ENCODE assay signal across 19 cellular contexts in genomic region chr5:16808021-16808420, GRCh38.
DNase-seq lines count a peak whose midpoint lies in the region; ATAC-seq, FAIRE-seq and TF ChIP-seq lines count a peak whose summit lies in the region.
"Had no signal": no experiment of that assay in that cellular context is flagged by ENCODE, and none has a peak within 500 bp of the region (broad histone marks: within the 10 kb centered on the region; RNA-seq: fewer than 3 reads in every experiment).

No MANE protein-coding gene starts in this region.

- intact Hi-C loops in PC-9 (cut with micrococcal nuclease; ENCODE audit: unreplicated experiment) (no loop called here), lower lobe of right lung (cut with DNase I) (no loop called here)

- H3K4me3 ChIP-seq in PC-9 (no peak overlapping the region), WERI-Rb-1 (ENCODE audit: low read depth, low read length) (no peak overlapping the region), lower lobe of right lung (no peak overlapping the region)
- H3K4me3 ChIP-seq: HAP-1 had no signal

- H3K4me2 ChIP-seq in PC-9: no peak overlapping the region

- no peak overlapping the region for H3K27ac ChIP-seq in PC-9
- H3K27ac ChIP-seq in WERI-Rb-1: peak overlapping the region; percentile 57
- H3K27ac ChIP-seq in lower lobe of right lung: peak overlapping the region; percentile 24
- H3K27ac ChIP-seq in temporal lobe (ENCODE audit: low read depth, low read length): peak overlapping the region; percentile 40
- H3K27ac ChIP-seq: C4-2B had no signal

- no peak for ATAC-seq in lower lobe of right lung
- ATAC-seq in GM18868 (IDR thresholded peaks at IDR 0.05; ENCODE audit: unreplicated experiment): no peak

- H3K4me1 ChIP-seq in PC-9 (replicated peaks; ENCODE audit: insufficient read depth): peaks cover 26% of the 10 kb centered on the region
- H3K4me1 ChIP-seq in lower lobe of right lung: peaks cover 44% of the 10 kb centered on the region

- H3K9me3 ChIP-seq in PC-9 (ENCODE audit: insufficient read depth, low read depth): no peaks in the 10 kb centered on the region
- H3K9me3 ChIP-seq in WERI-Rb-1 (ENCODE audit: severe bottlenecking): no peaks in the 10 kb centered on the region
- H3K9me3 ChIP-seq in lower lobe of right lung: no peaks in the 10 kb centered on the region
- H3K9me3 ChIP-seq: HAP-1 had no signal

- POLR2A ChIA-PET in PC-9 (lab: Charles Lee; ENCODE audit: unreplicated experiment): no interaction called here

- peaks cover 35% of the 10 kb centered on the region for H3K79me2 ChIP-seq in PC-9 (ENCODE audit: low read depth)

- CTCF ChIA-PET in PC-9 (lab: Charles Lee): interaction anchor here (0.6 kb wide), 1 partner anchor 1450 kb away, joined by 13 read pairs; no protein-coding TSS in a partner anchor

- peak; percentile 55 to 60 for DNase-seq in PC-9
- no peak for DNase-seq in WERI-Rb-1
- DNase-seq in lower lobe of right lung: no peak
- no peak for DNase-seq in NCI-H446 (lab: John Stamatoyannopoulos, UW)
- DNase-seq in RCC 7860 (ENCODE audit: low spot score): no peak
- DNase-seq: AML-193, DMS79 treated with DMSO at 0.1 percent for 48 hours, Kasumi-1, NCI-H1092 treated with DMSO at 0.1 percent for 48 hours, NCI-H146, NCI-H2029 treated with DMSO at 0.1 percent for 48 hours, NCI-H2171, NCI-H446 treated with DMSO at 0.1 percent for 48 hours, NCI-H69, RPMI8226 had no signal

- no peaks in the 10 kb centered on the region for H3K9me2 ChIP-seq in PC-9 (ENCODE audit: insufficient read depth)

- TF ChIP-seq CTCF in PC-9 (conservative IDR thresholded peaks at IDR 0.05) (no peak), WERI-Rb-1 (IDR thresholded peaks at IDR 0.05; ENCODE audit: low read depth, low read length) (no peak), lower lobe of right lung (IDR thresholded peaks at IDR 0.05) (no peak)

- no peaks in the 10 kb centered on the region for H3K36me3 ChIP-seq in PC-9 (ENCODE audit: low read depth)
- no peaks in the 10 kb centered on the region for H3K36me3 ChIP-seq in WERI-Rb-1
- no peaks in the 10 kb centered on the region for H3K36me3 ChIP-seq in lower lobe of right lung
- H3K36me3 ChIP-seq: HAP-1 had no signal

- H2AFZ ChIP-seq in PC-9: no peak overlapping the region

- FAIRE-seq in RCC 7860 (lab: Jason Lieb, UNC): no peak

- H3F3A ChIP-seq in PC-9 (ENCODE audit: insufficient read depth, low read depth): no peaks in the 10 kb centered on the region

- BruUV-seq in PC-9 (replicated peaks; lab: Mats Ljungman, UMichigan): no TSS peak

- H4K20me1 ChIP-seq in PC-9 (ENCODE audit: insufficient read depth): no peaks in the 10 kb centered on the region; the same call in 1 of the 2 replicates

- H3K27me3 ChIP-seq in PC-9 (ENCODE audit: insufficient read depth, low read depth): no peaks in the 10 kb centered on the region
- H3K27me3 ChIP-seq in WERI-Rb-1 (ENCODE audit: insufficient read depth, low read depth, severe bottlenecking): no peaks in the 10 kb centered on the region
- no peaks in the 10 kb centered on the region for H3K27me3 ChIP-seq in lower lobe of right lung (ENCODE audit: low read depth)

Comparison
In these comparisons a context has a peak if more than half of its experiments do, and no peak if none do; other contexts are left out.
1. DNase-seq: peak in PC-9 (2 of 2); none in WERI-Rb-1 (single experiment), lower lobe of right lung (single experiment), NCI-H446 (0 of 2) and RCC 7860 (single experiment).